29 cellular contexts compared by ENCODE assay signal in genomic region chr15:79904256-79904655, GRCh38.
"Had no signal": no experiment of that assay in that cellular context is flagged by ENCODE, and none has a peak within 500 bp of the region (broad histone marks: within the 10 kb centered on the region; RNA-seq: fewer than 3 reads in every experiment).

No MANE protein-coding gene starts in this region.

- H3K27me3 Mint-ChIP-seq: activated T-cell treated with anti-CD3 and anti-CD28 coated beads, Interleukin-2, amount 50 U/mL, for 24 hours; activated T-helper 17 cell treated with anti-CD3 and anti-CD28 coated beads, Interleukin-2, amount 50 U/mL, for 72 hours; effector memory CD8-positive, alpha-beta T cell; naive thymus-derived CD8-positive, alpha-beta T cell; stimulated activated naive B cell treated with anti-CD40 and anti-IgM and Interleukin-4, amounts not matched to agents 10 μg/mL and 1 μg/mL and 100 μg/mL, for 72 hours had no signal

- H3K4me2 ChIP-seq: hepatocyte had no signal

- H3K4me1 ChIP-seq: adrenal gland, ascending aorta, psoas muscle, right atrium auricular region, uterus had no signal

- H2AFZ ChIP-seq: hepatocyte had no signal

- H3K9me3 ChIP-seq: adrenal gland, ascending aorta, left lung, ovary, psoas muscle, right atrium auricular region, transverse colon, uterus had no signal

- DNase-seq: activated CD4-positive, alpha-beta T cell treated with anti-CD3 and anti-CD28 coated beads, Interleukin-2, amount 50 U/mL, for 4 hours; activated CD8-positive, alpha-beta memory T cell treated with anti-CD3 and anti-CD28 coated beads for 24 hours; activated CD8-positive, alpha-beta memory T cell treated with anti-CD3 and anti-CD28 coated beads, Interleukin-2, amount 50 U/mL, for 4 hours; activated T-cell treated with anti-CD3 and anti-CD28 coated beads, Interleukin-2, amount 50 U/mL, for 24 hours; adrenal gland; brain microvascular endothelial cell; central memory CD4-positive, alpha-beta T cell; dorsolateral prefrontal cortex; effector memory CD8-positive, alpha-beta T cell; foreskin melanocyte; glutamatergic neuron; immature natural killer cell; kidney glomerular epithelial cell; left lung; naive thymus-derived CD8-positive, alpha-beta T cell; ovary; psoas muscle; stimulated activated CD4-positive, alpha-beta T cell treated with anti-CD3 and anti-CD28 coated beads, Interleukin-12 subunit alpha, Interleukin-12 subunit beta, amount 100 ng/mL, for 4 hours; stimulated activated CD4-positive, alpha-beta T cell treated with anti-CD3 and anti-CD28 coated beads, Interleukin-2, amount 100 ng/mL, for 24 hours; stimulated activated naive B cell treated with anti-CD40 and anti-IgM and Interleukin-4, amounts not matched to agents 10 μg/mL and 1 μg/mL and 100 μg/mL, for 72 hours; transverse colon; uterus had no signal

- H3K36me3 ChIP-seq: adrenal gland, ascending aorta, brain microvascular endothelial cell, left lung, ovary, right atrium auricular region, transverse colon, uterus had no signal

- H3K4me3 Mint-ChIP-seq: activated T-cell treated with anti-CD3 and anti-CD28 coated beads, Interleukin-2, amount 50 U/mL, for 24 hours; activated T-helper 17 cell treated with anti-CD3 and anti-CD28 coated beads, Interleukin-2, amount 50 U/mL, for 72 hours; effector memory CD8-positive, alpha-beta T cell; immature natural killer cell; mesothelial cell of epicardium; naive thymus-derived CD8-positive, alpha-beta T cell had no signal

- H3K27me3 ChIP-seq: adrenal gland, ascending aorta, brain microvascular endothelial cell, dorsolateral prefrontal cortex, hepatocyte, left lung, ovary, right atrium auricular region, transverse colon, uterus had no signal

- H3K4me1 Mint-ChIP-seq: immature natural killer cell had no signal

- H3K27ac Mint-ChIP-seq: activated naive CD4-positive, alpha-beta T cell treated with anti-CD3 and anti-CD28 coated beads, Interleukin-2, amount 50 U/mL, for 72 hours; activated T-cell treated with anti-CD3 and anti-CD28 coated beads, Interleukin-2, amount 50 U/mL, for 24 hours; effector memory CD8-positive, alpha-beta T cell; immature natural killer cell; naive thymus-derived CD8-positive, alpha-beta T cell had no signal

- H3K9me3 Mint-ChIP-seq: activated T-helper 17 cell treated with anti-CD3 and anti-CD28 coated beads, Interleukin-2, amount 50 U/mL, for 72 hours; effector memory CD8-positive, alpha-beta T cell; immature natural killer cell; mesothelial cell of epicardium had no signal

- ATAC-seq: activated naive CD4-positive, alpha-beta T cell treated with anti-CD3 and anti-CD28 coated beads, Interleukin-2, amount 50 U/mL, for 72 hours; activated T-helper 17 cell treated with anti-CD3 and anti-CD28 coated beads, Interleukin-2, amount 50 U/mL, for 72 hours; effector memory CD8-positive, alpha-beta T cell; esophagus mucosa; left lung; naive thymus-derived CD8-positive, alpha-beta T cell; psoas muscle; stimulated activated naive B cell treated with anti-CD40 and anti-IgM and Interleukin-4, amounts not matched to agents 10 μg/mL and 1 μg/mL and 100 μg/mL, for 72 hours had no signal

- H3K4me3 ChIP-seq: adrenal gland, ascending aorta, dorsolateral prefrontal cortex, hepatocyte, left lung, ovary, psoas muscle, right atrium auricular region, transverse colon, uterus had no signal

- H3K27ac ChIP-seq: adrenal gland, ascending aorta, brain microvascular endothelial cell, dorsolateral prefrontal cortex, hepatocyte, ovary, psoas muscle, right atrium auricular region, transverse colon, uterus had no signal
